ENCODE assay signal across 1 cellular context in genomic region chr9:131530930-131531832, GRCh38.
A peak's percentile ranks its signal among the peaks of the same experiment; 100 is the strongest.
TF ChIP-seq lines count a peak whose summit lies in the region.

UCK1 (minus strand) TSS chr9:131531263; CDS start chr9:131531174, 89 bp downstream.

TF ChIP-seq in HepG2, 621 proteins besides CTCF, POLR2A, EP300 and RAD21 (continued from another document and continues in another):
- TF ChIP-seq ZBTB44 (CRISPR knock-in tag; IDR thresholded peaks at IDR 0.05) (no peak), ZNF441 (CRISPR knock-in tag; IDR thresholded peaks at IDR 0.05; ENCODE audit: borderline replicate concordance) (0 out of 2 replicates have a peak, but pooled peaks have one; percentile 11), TERF1 (CRISPR knock-in tag; IDR thresholded peaks at IDR 0.05) (no peak), ZHX1 (CRISPR knock-in tag; IDR thresholded peaks at IDR 0.05; ENCODE audit: low read depth) (peak; percentile 68; the same call in 1 of the 2 replicates), MLLT10 (CRISPR knock-in tag; IDR thresholded peaks at IDR 0.05) (no peak), HDAC1 (CRISPR knock-in tag; IDR thresholded peaks at IDR 0.05) (peak; percentile 47; the same call in 1 of the 2 replicates), ATF6 (CRISPR knock-in tag; conservative IDR thresholded peaks at IDR 0.05) (no peak), ZNF670 (CRISPR knock-in tag; IDR thresholded peaks at IDR 0.05; ENCODE audit: borderline replicate concordance) (no peak), CBX2 (IDR thresholded peaks at IDR 0.05; ENCODE audit: low read depth, low read length) (no peak), CBX2 (CRISPR knock-in tag; IDR thresholded peaks at IDR 0.05; ENCODE audit: low read depth) (no peak), ZNF12 (CRISPR knock-in tag; IDR thresholded peaks at IDR 0.05) (no peak), BCL6 (CRISPR knock-in tag; IDR thresholded peaks at IDR 0.05) (no peak), PHF8 (CRISPR knock-in tag; IDR thresholded peaks at IDR 0.05) (peak; percentile 67), GMEB1 (CRISPR knock-in tag; IDR thresholded peaks at IDR 0.05; ENCODE audit: borderline replicate concordance) (peak; percentile 84), SIX4 (CRISPR knock-in tag; IDR thresholded peaks at IDR 0.05) (peak; percentile 88; the same call in 1 of the 2 replicates), FOSL1 (CRISPR knock-in tag; IDR thresholded peaks at IDR 0.05; ENCODE audit: borderline replicate concordance) (no peak), ZNF557 (CRISPR knock-in tag; IDR thresholded peaks at IDR 0.05) (no peak), HDAC2 (CRISPR knock-in tag; IDR thresholded peaks at IDR 0.05) (no peak), ELF3 (CRISPR knock-in tag; IDR thresholded peaks at IDR 0.05) (no peak), KDM4B (CRISPR knock-in tag; IDR thresholded peaks at IDR 0.05) (no peak), MEIS2 (CRISPR knock-in tag; IDR thresholded peaks at IDR 0.05) (0 out of 2 replicates have a peak, but pooled peaks have one; percentile 10), FOXK2 (IDR thresholded peaks at IDR 0.05) (no peak), ZNF337 (CRISPR knock-in tag; IDR thresholded peaks at IDR 0.05; ENCODE audit: borderline replicate concordance, low read depth) (no peak), NR2C2 (CRISPR knock-in tag; IDR thresholded peaks at IDR 0.05; ENCODE audit: borderline replicate concordance) (peak; percentile 99), ZNF407 (CRISPR knock-in tag; IDR thresholded peaks at IDR 0.05; ENCODE audit: not compliant biosample characterization) (no peak), RARA (CRISPR knock-in tag; IDR thresholded peaks at IDR 0.05) (no peak), MAFF (IDR thresholded peaks at IDR 0.05; ENCODE audit: low read depth, low read length) (no peak), BRD4 (CRISPR knock-in tag; IDR thresholded peaks at IDR 0.05) (0 out of 2 replicates have a peak, but pooled peaks have one; percentile 32), ETS1 (CRISPR knock-in tag; IDR thresholded peaks at IDR 0.05) (0 out of 2 replicates have a peak, but pooled peaks have one; percentile 0), ZNF598 (CRISPR knock-in tag; IDR thresholded peaks at IDR 0.05; ENCODE audit: borderline replicate concordance) (peak; percentile 27; the same call in 1 of the 2 replicates), ZNF333 (CRISPR knock-in tag; IDR thresholded peaks at IDR 0.05; ENCODE audit: borderline replicate concordance) (no peak), MTF1 (CRISPR knock-in tag; IDR thresholded peaks at IDR 0.05) (no peak), GABPB1 (CRISPR knock-in tag; IDR thresholded peaks at IDR 0.05) (peak; percentile 95), ZGPAT (CRISPR knock-in tag; IDR thresholded peaks at IDR 0.05) (peak; percentile 23; the same call in 1 of the 2 replicates), POLR2G (IDR thresholded peaks at IDR 0.05; ENCODE audit: low read depth, low read length) (peak; percentile 54; the same call in 1 of the 2 replicates), POLR2AphosphoS5 (IDR thresholded peaks at IDR 0.05; ENCODE audit: low read depth, low read length) (peak; percentile 49; the same call in 1 of the 2 replicates), ZFP91 (CRISPR knock-in tag; IDR thresholded peaks at IDR 0.05; ENCODE audit: borderline replicate concordance) (peak; percentile 69; the same call in 1 of the 2 replicates), ZFYVE20 (CRISPR knock-in tag; IDR thresholded peaks at IDR 0.05; ENCODE audit: borderline replicate concordance, low read depth) (no peak)
